In the genomic region with DNA sequence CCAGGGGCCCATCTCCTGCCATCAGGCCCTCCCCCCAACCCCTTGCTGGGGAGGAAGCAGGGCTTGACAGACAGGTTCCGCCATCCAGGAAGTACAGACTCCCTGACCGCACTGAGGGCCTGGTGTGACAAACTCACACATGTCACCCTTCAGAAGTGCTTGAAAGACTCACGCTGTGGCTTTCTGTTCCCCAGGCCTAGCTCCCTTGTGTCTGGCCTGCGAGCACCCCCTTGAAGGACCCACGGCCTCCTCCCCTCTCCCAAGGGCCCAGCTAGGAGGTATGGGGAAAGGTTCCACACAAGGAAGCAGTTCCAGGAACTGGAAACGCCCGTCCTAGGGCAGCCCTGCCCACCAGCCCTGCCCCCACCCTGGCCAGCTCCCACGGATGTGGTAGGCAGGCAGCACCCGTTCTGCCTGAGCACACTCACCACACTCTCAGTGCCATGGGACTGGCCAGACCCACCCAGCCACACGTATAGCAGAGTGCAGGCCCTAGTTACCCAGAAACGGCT, we compare ENCODE assay signal across 8 cellular contexts. TPM values are rescaled to one million over a fixed set of nuclear protein-coding genes. Genes with fewer than 3 reads are reported as not detected.
DNase-seq lines count a peak whose midpoint lies in the region; ATAC-seq and TF ChIP-seq lines count a peak whose summit lies in the region.

No MANE protein-coding gene starts in this region.

- peak; percentile 71 for DNase-seq in Daoy (ENCODE audit: low read depth)
- DNase-seq in LNCaP clone FGC (ENCODE audit: low read depth): no peak
- DNase-seq in activated CD8-positive, alpha-beta memory T cell treated with anti-CD3 and anti-CD28 coated beads for 1 hour (ENCODE audit: extremely low read depth in 1 of 2, low read depth in 1 of 2): peak; percentile 46 to 54
- DNase-seq in glomerular visceral epithelial cell (ENCODE audit: extremely low spot score): peak; percentile 89
- DNase-seq in foreskin melanocyte: no peak
- no peak for DNase-seq in NCI-H146 treated with DMSO at 0.1 percent for 48 hours (lab: John Stamatoyannopoulos, UW; ENCODE audit: unreplicated experiment)

- no peaks in the 10 kb centered on the region for H3K9me3 ChIP-seq in skeletal muscle tissue (ENCODE audit: control insufficient read depth in 3 of 3, low read length in 3 of 3)

- H3K4me1 ChIP-seq in skeletal muscle tissue (ENCODE audit: control insufficient read depth in 3 of 3, insufficient read depth in 3 of 3, low read length in 3 of 3): peaks cover 10 to 17% (median 14%) of the 10 kb centered on the region in 3 donors

- peak; percentile 59 for ATAC-seq in GM21717 (IDR thresholded peaks at IDR 0.05; ENCODE audit: unreplicated experiment)

- no peak for TF ChIP-seq CTCF in LNCaP clone FGC (IDR thresholded peaks at IDR 0.05; ENCODE audit: control insufficient read depth, extremely low read depth, insufficient read depth)

- H3K27me3 ChIP-seq in skeletal muscle tissue (ENCODE audit: control insufficient read depth in 3 of 3, insufficient read depth in 3 of 3, low read length in 3 of 3): peaks cover 0 to 3% (median 0%) of the 10 kb centered on the region in 3 donors

- peak overlapping the region; percentile 30 for H3K27ac ChIP-seq in skeletal muscle tissue (ENCODE audit: low read depth, low read length)

- H3K4me3 ChIP-seq in LNCaP clone FGC (ENCODE audit: low read depth, low read length): peak overlapping the region; percentile 19
- H3K4me3 ChIP-seq in skeletal muscle tissue (ENCODE audit: low read length in 3 of 3): no peak overlapping the region

- peaks cover 0 to 3% (median 2%) of the 10 kb centered on the region in 3 donors for H3K36me3 ChIP-seq in skeletal muscle tissue (ENCODE audit: control insufficient read depth in 3 of 3, insufficient read depth in 3 of 3, low read length in 3 of 3)

- no peak overlapping the region for H3K9ac ChIP-seq in skeletal muscle tissue (ENCODE audit: low read depth in 1 of 3, low read length in 3 of 3)

RNA-seq across cellular contexts. Expression of gene SLC2A1, which starts 26.7 kb away (rescaled TPM):
- total RNA-seq in Daoy (2014; rRNA removed; shearing (Covaris generic)): 193 and 305 TPM in 2 replicates
- 28.2 TPM for total RNA-seq in skeletal muscle tissue

Comparison
In these comparisons a context has a peak if more than half of its experiments do, and no peak if none do; other contexts are left out.
1. DNase-seq: peak in Daoy (single experiment), activated CD8-positive, alpha-beta memory T cell treated with anti-CD3 and anti-CD28 coated beads for 1 hour (2 of 2) and glomerular visceral epithelial cell (single experiment); none in LNCaP clone FGC (single experiment), foreskin melanocyte (single experiment) and NCI-H146 treated with DMSO at 0.1 percent for 48 hours (single experiment).